7 cellular contexts compared by ENCODE assay signal in the genomic region with DNA sequence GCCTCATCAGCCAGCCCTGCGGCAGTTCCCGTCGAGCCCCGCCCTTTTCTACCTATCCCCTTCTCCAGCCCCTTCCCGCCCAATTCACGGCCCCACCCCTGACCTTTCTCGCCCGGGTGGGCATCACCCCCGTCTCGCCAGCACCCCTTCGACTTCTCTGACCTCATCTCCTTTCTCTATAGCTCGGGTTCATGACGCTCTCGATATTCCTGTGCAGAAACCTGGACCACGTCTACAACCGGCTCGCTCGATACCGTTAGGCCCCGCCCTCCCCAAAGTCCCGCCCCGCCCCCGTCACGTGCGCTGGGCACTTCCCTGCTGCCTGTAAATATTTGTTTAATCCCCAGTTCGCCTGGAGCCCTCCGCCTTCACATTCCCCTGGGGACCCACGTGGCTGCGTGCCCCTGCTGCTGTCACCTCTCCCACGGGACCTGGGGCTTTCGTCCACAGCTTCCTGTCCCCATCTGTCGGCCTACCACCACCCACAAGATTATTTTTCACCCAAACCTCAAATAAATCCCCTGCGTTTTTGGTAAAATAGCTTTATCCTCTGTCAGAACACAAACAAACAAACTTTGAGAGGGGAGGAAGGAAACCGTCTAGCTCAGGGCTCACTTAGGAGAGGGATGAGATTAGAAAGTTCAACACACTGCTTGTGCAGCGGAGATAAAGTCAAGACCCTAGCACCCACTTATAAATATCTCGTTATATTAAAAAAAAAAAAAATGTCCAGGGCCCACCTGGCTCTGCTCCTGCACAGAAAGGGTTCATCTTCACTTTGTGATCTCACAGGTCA. TPM values are rescaled to one million over a fixed set of nuclear protein-coding genes. Genes with fewer than 3 reads are reported as not detected.
DNase-seq lines count a peak whose midpoint lies in the region; ATAC-seq, FAIRE-seq and TF ChIP-seq lines count a peak whose summit lies in the region.

No MANE protein-coding gene starts in this region.

- CTCF ChIA-PET in HEK293T (lab: Yijun Ruan, JAX) = no interaction called here

- TF ChIP-seq CTCF in choroid plexus epithelial cell (conservative IDR thresholded peaks at IDR 0.05; ENCODE audit: low read depth, low read length) (no peak), mucosa of descending colon (IDR thresholded peaks at IDR 0.05) (no peak)

- H3K4me3 ChIP-seq in choroid plexus epithelial cell (ENCODE audit: low read depth, low read length) (peak overlapping the region; percentile 50), mucosa of descending colon (no peak overlapping the region)

- DNase-seq in GM18507 (ENCODE audit: extremely low spot score, insufficient read length, low read depth) (peak; percentile 96), HEK293T (ENCODE audit: extremely low spot score) (peak; percentile 89), NCI-H1417 treated with DMSO at 0.1 percent for 48 hours (lab: John Stamatoyannopoulos, UW) (peak; percentile 0), choroid plexus epithelial cell (ENCODE audit: low read depth) (peak; percentile 50), mucosa of descending colon (peak; percentile 76 to 87 (median 81)), KBM-7 (no peak)
- no peak for DNase-seq in stimulated activated naive CD4-positive, alpha-beta T cell treated with Interleukin-2 at 50 U/mL for 16 hours (lab: John Stamatoyannopoulos, UW)

- POLR2A ChIA-PET in HEK293T (lab: Yijun Ruan, JAX) = interaction anchor here (1.2 kb wide), 1 partner anchor 13 kb away, joined by 3 read pairs; no protein-coding TSS in a partner anchor

- no peaks in the 10 kb centered on the region for H3K36me3 ChIP-seq in mucosa of descending colon (ENCODE audit: low read depth)

- intact Hi-C loops in mucosa of descending colon (cut with DNase I, micrococcal nuclease) = no loop called here

- no peaks in the 10 kb centered on the region for H3K9me3 ChIP-seq in mucosa of descending colon

- H3K4me1 ChIP-seq in mucosa of descending colon (ENCODE audit: low read depth) = peaks cover 19% of the 10 kb centered on the region

- FAIRE-seq in GM18507 (lab: Jason Lieb, UNC) = peak; percentile 98

- peak; percentile 50 for ATAC-seq in mucosa of descending colon

- in situ Hi-C loops in KBM-7 (cut with MboI; ENCODE audit: low pct_unique_long_range_greater_than_20kb, low sequenced_read_pairs) = no loop called here

TF ChIP-seq in HEK293T, 16 proteins besides CTCF, POLR2A, EP300 and RAD21:
- TF ChIP-seq L3MBTL2 (conservative IDR thresholded peaks at IDR 0.05) (peak; percentile 63), SUZ12 (IDR thresholded peaks at IDR 0.05) (no peak), HDGF (IDR thresholded peaks at IDR 0.05; ENCODE audit: borderline replicate concordance) (no peak), ARNT (IDR thresholded peaks at IDR 0.05) (no peak), LEF1 (IDR thresholded peaks at IDR 0.05; ENCODE audit: borderline replicate concordance) (no peak), CTBP1 (IDR thresholded peaks at IDR 0.05; ENCODE audit: borderline replicate concordance) (no peak)
TF ChIP-seq in HEK293T: peak in this region for 1.

RNA-seq across cellular contexts. Expression of a gene that starts 5.1 kb away (rescaled TPM):
- total RNA-seq in mucosa of descending colon = 10 to 100 TPM in 2 of 3 donors, 1 to 10 TPM in 1; 5.6 to 11.2 (median 10.1) TPM

RNA-seq across cellular contexts. Expression of a gene that starts 15.3 kb away (rescaled TPM):
- 1 to 10 TPM in 1 of 3 donors, under 1 TPM in 2; 0.36 to 3.7 (median 0.52) TPM for total RNA-seq in mucosa of descending colon

RNA-seq across cellular contexts. Expression of a gene that starts 21.9 kb away (rescaled TPM):
- 10 to 100 TPM in 2 of 3 donors, 1 to 10 TPM in 1; 9.8 to 64.0 (median 21.8) TPM for total RNA-seq in mucosa of descending colon

RNA-seq across cellular contexts. Expression of a gene that starts 23.4 kb away (rescaled TPM):
- under 1 TPM in 1 of 3 donors, not detected in 2; 0.44 TPM for total RNA-seq in mucosa of descending colon

RNA-seq across cellular contexts. Expression of a gene that starts 47.8 kb away (rescaled TPM):
- not detected for total RNA-seq in mucosa of descending colon

Comparison
In these comparisons a context has a peak if more than half of its experiments do, and no peak if none do; other contexts are left out.
1. DNase-seq: peak in GM18507 (single experiment), HEK293T (single experiment), NCI-H1417 treated with DMSO at 0.1 percent for 48 hours (single experiment), choroid plexus epithelial cell (single experiment) and mucosa of descending colon (3 of 3); none in KBM-7 (single experiment) and stimulated activated naive CD4-positive, alpha-beta T cell treated with Interleukin-2 at 50 U/mL for 16 hours (single experiment).